ENCODE assay signal across 8 cellular contexts in genomic region chr10:125982256-125982948, GRCh38.
DNase-seq lines count a peak whose midpoint lies in the region; ATAC-seq, FAIRE-seq and TF ChIP-seq lines count a peak whose summit lies in the region.

No MANE protein-coding gene starts in this region.

- H3K36me3 ChIP-seq in GM23248 (ENCODE audit: low read depth) (no peaks in the 10 kb centered on the region), SK-N-MC (ENCODE audit: insufficient read depth, low read length) (no peaks in the 10 kb centered on the region), vagina (no peaks in the 10 kb centered on the region)

- H3K27ac Mint-ChIP-seq in activated naive CD4-positive, alpha-beta T cell treated with anti-CD3 and anti-CD28 coated beads for 36 hours: no peak overlapping the region
- H3K27ac Mint-ChIP-seq in activated naive CD4-positive, alpha-beta T cell treated with anti-CD3 and anti-CD28 coated beads, Interleukin-2, amount 10 ng/mL, durations not matched to agents 7 days and 5 days: no peak overlapping the region
- peak overlapping the region; percentile 90 for H3K27ac Mint-ChIP-seq in memory B cell

- CTCF ChIA-PET in activated naive CD4-positive, alpha-beta T cell treated with anti-CD3 and anti-CD28 coated beads for 36 hours (lab: Charles Lee): interaction anchor here (0.6 to 1.4 kb wide), 6 partner anchors 9 to 521 kb away, joined by 3 to 4 read pairs (median 3); no protein-coding TSS in a partner anchor
- CTCF ChIA-PET in activated naive CD4-positive, alpha-beta T cell treated with anti-CD3 and anti-CD28 coated beads, Interleukin-2, amount 10 ng/mL, durations not matched to agents 7 days and 5 days (lab: Charles Lee): interaction anchor here (1.2 to 1.6 kb wide), 3 partner anchors 8 to 767 kb away, joined by 3 to 4 read pairs (median 3); no protein-coding TSS in a partner anchor

- H3K4me1 ChIP-seq in GM23248 (ENCODE audit: insufficient read depth) (0 out of 2 replicates have a peak, but pooled peaks cover 5% of the 10 kb centered on the region), vagina (no peaks in the 10 kb centered on the region)

- no peaks in the 10 kb centered on the region for H3K4me1 Mint-ChIP-seq in activated naive CD4-positive, alpha-beta T cell treated with anti-CD3 and anti-CD28 coated beads for 36 hours (ENCODE audit: low read depth)
- no peaks in the 10 kb centered on the region for H3K4me1 Mint-ChIP-seq in activated naive CD4-positive, alpha-beta T cell treated with anti-CD3 and anti-CD28 coated beads, Interleukin-2, amount 10 ng/mL, durations not matched to agents 7 days and 5 days
- peaks cover 6% of the 10 kb centered on the region for H3K4me1 Mint-ChIP-seq in memory B cell

- no peak for TF ChIP-seq POLR2A in vagina (IDR thresholded peaks at IDR 0.05)

- TF ChIP-seq CTCF in vagina (IDR thresholded peaks at IDR 0.05): peak; percentile 60 to 84 (median 73)

- no peaks in the 10 kb centered on the region for H3K9me3 Mint-ChIP-seq in activated naive CD4-positive, alpha-beta T cell treated with anti-CD3 and anti-CD28 coated beads for 36 hours
- H3K9me3 Mint-ChIP-seq in activated naive CD4-positive, alpha-beta T cell treated with anti-CD3 and anti-CD28 coated beads, Interleukin-2, amount 10 ng/mL, durations not matched to agents 7 days and 5 days: no peaks in the 10 kb centered on the region
- no peaks in the 10 kb centered on the region for H3K9me3 Mint-ChIP-seq in memory B cell

- DNase-seq in activated naive CD4-positive, alpha-beta T cell treated with anti-CD3 and anti-CD28 coated beads for 36 hours: peak; percentile 29
- DNase-seq in activated naive CD4-positive, alpha-beta T cell treated with anti-CD3 and anti-CD28 coated beads, Interleukin-2, amount 10 ng/mL, durations not matched to agents 7 days and 5 days: no peak
- DNase-seq in GM23248 (peak; percentile 79), Kasumi-1 (lab: John Stamatoyannopoulos, UW) (peak; percentile 91 to 97), SK-N-MC (ENCODE audit: low read depth, low spot score) (peak; percentile 10), memory B cell (ENCODE audit: low spot score in 2 of 2) (peak; percentile 60 to 68), vagina (ENCODE audit: extremely low spot score in 2 of 2) (no peak)

- H3K4me3 ChIP-seq in GM23248 (no peak overlapping the region), SK-N-MC (no peak overlapping the region), vagina (no peak overlapping the region)

- in situ Hi-C loops in GM23248 (cut with MboI): loop anchor here (10.0 to 25.0 kb wide), 3 partner anchors 402 to 755 kb away; partner anchors contain the start of gene ADAM12

- no peaks in the 10 kb centered on the region for H3K9me3 ChIP-seq in GM23248 (ENCODE audit: low read depth)
- H3K9me3 ChIP-seq in SK-N-MC (ENCODE audit: low read depth, low read length): no peaks in the 10 kb centered on the region
- no peaks in the 10 kb centered on the region for H3K9me3 ChIP-seq in vagina

- H4K20me1 ChIP-seq in GM23248 (ENCODE audit: insufficient read depth): no peaks in the 10 kb centered on the region

- H3K9ac ChIP-seq in GM23248 (no peak overlapping the region), SK-N-MC (ENCODE audit: insufficient read length) (no peak overlapping the region)

- no peaks in the 10 kb centered on the region for H3K79me2 ChIP-seq in GM23248 (ENCODE audit: insufficient read depth)

- peaks cover 10% of the 10 kb centered on the region for H3K27me3 Mint-ChIP-seq in activated naive CD4-positive, alpha-beta T cell treated with anti-CD3 and anti-CD28 coated beads for 36 hours (ENCODE audit: low read depth)
- H3K27me3 Mint-ChIP-seq in activated naive CD4-positive, alpha-beta T cell treated with anti-CD3 and anti-CD28 coated beads, Interleukin-2, amount 10 ng/mL, durations not matched to agents 7 days and 5 days: peaks cover 4% of the 10 kb centered on the region
- H3K27me3 Mint-ChIP-seq in memory B cell: peaks cover 7% of the 10 kb centered on the region

- no peak overlapping the region for H3K4me3 Mint-ChIP-seq in activated naive CD4-positive, alpha-beta T cell treated with anti-CD3 and anti-CD28 coated beads for 36 hours
- no peak overlapping the region for H3K4me3 Mint-ChIP-seq in activated naive CD4-positive, alpha-beta T cell treated with anti-CD3 and anti-CD28 coated beads, Interleukin-2, amount 10 ng/mL, durations not matched to agents 7 days and 5 days
- H3K4me3 Mint-ChIP-seq in memory B cell: no peak overlapping the region

- H3K36me3 Mint-ChIP-seq in activated naive CD4-positive, alpha-beta T cell treated with anti-CD3 and anti-CD28 coated beads for 36 hours (ENCODE audit: low read depth): no peaks in the 10 kb centered on the region
- H3K36me3 Mint-ChIP-seq in activated naive CD4-positive, alpha-beta T cell treated with anti-CD3 and anti-CD28 coated beads, Interleukin-2, amount 10 ng/mL, durations not matched to agents 7 days and 5 days: no peaks in the 10 kb centered on the region
- no peaks in the 10 kb centered on the region for H3K36me3 Mint-ChIP-seq in memory B cell

- intact Hi-C loops in activated naive CD4-positive, alpha-beta T cell treated with anti-CD3 and anti-CD28 coated beads for 36 hours (cut with micrococcal nuclease): loop anchor here (1.0 kb wide), 4 partner anchors 114 to 767 kb away; no protein-coding TSS in a partner anchor
- intact Hi-C loops in vagina (cut with DNase I): no loop called here

- H3K27me3 ChIP-seq in GM23248 (replicated peaks; ENCODE audit: insufficient read depth) (no peaks in the 10 kb centered on the region), vagina (no peaks in the 10 kb centered on the region)

- H3F3A ChIP-seq in GM23248 (ENCODE audit: insufficient read depth): no peaks in the 10 kb centered on the region

- peak; percentile 79 for FAIRE-seq in endometrium (lab: Jason Lieb, UNC)

- H2AFZ ChIP-seq in GM23248: no peak overlapping the region

- no peak overlapping the region for H3K27ac ChIP-seq in GM23248
- H3K27ac ChIP-seq in SK-N-MC: no peak overlapping the region
- no peak overlapping the region for H3K27ac ChIP-seq in vagina

- no peak overlapping the region for H3K4me2 ChIP-seq in GM23248 (ENCODE audit: unreplicated experiment)

- H3K9me2 ChIP-seq in GM23248 (ENCODE audit: insufficient read depth): no peaks in the 10 kb centered on the region

- ATAC-seq in memory B cell (ENCODE audit: low read depth): peak; percentile 86

- 12 to 14% methylated on average over 6 of the region's 6 CpGs for WGBS in GM23248 (ENCODE audit: low coverage in 1 of 2, low lambda C conversion rate in 2 of 2, missing lambda C conversion rate in 2 of 2), 2 experiments

Comparison
In these comparisons a context has a peak if more than half of its experiments do, and no peak if none do; other contexts are left out.
1. DNase-seq: peak in activated naive CD4-positive, alpha-beta T cell treated with anti-CD3 and anti-CD28 coated beads for 36 hours (single experiment), GM23248 (single experiment), Kasumi-1 (2 of 2), SK-N-MC (single experiment) and memory B cell (2 of 2); none in activated naive CD4-positive, alpha-beta T cell treated with anti-CD3 and anti-CD28 coated beads, Interleukin-2, amount 10 ng/mL, durations not matched to agents 7 days and 5 days (single experiment) and vagina (0 of 2).